In genomic region chr4:138789796-138790195, GRCh38 we compare ENCODE assay signal across 30 cellular contexts.
"Had no signal": no experiment of that assay in that cellular context is flagged by ENCODE, and none has a peak within 500 bp of the region (broad histone marks: within the 10 kb centered on the region; RNA-seq: fewer than 3 reads in every experiment).

No MANE protein-coding gene starts in this region.

- H3K36me3 Mint-ChIP-seq: activated naive CD4-positive, alpha-beta T cell treated with anti-CD3 and anti-CD28 coated beads, Interleukin-2, amount 50 U/mL, for 24 hours; mesothelial cell of epicardium; naive B cell; stimulated activated memory B cell treated with anti-CD40 and anti-IgM and Interleukin-4, amounts not matched to agents 10 μg/mL and 1 μg/mL and 100 μg/mL, for 72 hours; type B pancreatic cell had no signal

- H3K4me3 ChIP-seq: breast epithelium, esophagus squamous epithelium, pancreas, prostate gland, smooth muscle cell, vagina had no signal

- H3K9me3 Mint-ChIP-seq: activated CD8-positive, alpha-beta T cell treated with anti-CD3 and anti-CD28 coated beads for 36 hours; activated naive CD4-positive, alpha-beta T cell treated with anti-CD3 and anti-CD28 coated beads, Interleukin-2, amount 50 U/mL, for 24 hours; activated naive CD8-positive, alpha-beta T cell treated with anti-CD3 and anti-CD28 coated beads, Interleukin-2, amount 50 U/mL, for 24 hours; activated T-helper 17 cell treated with anti-CD3 and anti-CD28 coated beads, Interleukin-2, amount 50 U/mL, for 72 hours; dendritic cell treated with granulocyte-macrophage colony-stimulating factor and Interleukin-4, amounts not matched to agents 40 ng/mL and 50 ng/mL, for 4 days; mesothelial cell of epicardium; neural crest cell; stimulated activated memory B cell treated with anti-CD40 and anti-IgM and Interleukin-4, amounts not matched to agents 10 μg/mL and 1 μg/mL and 100 μg/mL, for 72 hours; stimulated activated naive CD8-positive, alpha-beta T cell treated with anti-CD3 and anti-CD28 coated beads, Interleukin-15, amount 100 ng/mL, for 72 hours; type B pancreatic cell had no signal

- H3K27me3 ChIP-seq: breast epithelium, esophagus squamous epithelium, pancreas, vagina had no signal

- H3K27me3 Mint-ChIP-seq: activated CD8-positive, alpha-beta T cell treated with anti-CD3 and anti-CD28 coated beads for 36 hours; activated naive CD4-positive, alpha-beta T cell treated with anti-CD3 and anti-CD28 coated beads, Interleukin-2, amount 50 U/mL, for 24 hours; activated naive CD8-positive, alpha-beta T cell treated with anti-CD3 and anti-CD28 coated beads, Interleukin-2, amount 50 U/mL, for 24 hours; activated T-helper 17 cell treated with anti-CD3 and anti-CD28 coated beads, Interleukin-2, amount 50 U/mL, for 72 hours; dendritic cell treated with granulocyte-macrophage colony-stimulating factor and Interleukin-4, amounts not matched to agents 40 ng/mL and 50 ng/mL, for 4 days; stimulated activated naive CD8-positive, alpha-beta T cell treated with anti-CD3 and anti-CD28 coated beads, Interleukin-15, amount 100 ng/mL, for 72 hours; type B pancreatic cell had no signal

- H3K4me3 Mint-ChIP-seq: activated CD8-positive, alpha-beta T cell treated with anti-CD3 and anti-CD28 coated beads for 36 hours; activated naive CD4-positive, alpha-beta T cell treated with anti-CD3 and anti-CD28 coated beads, Interleukin-2, amount 50 U/mL, for 24 hours; activated naive CD8-positive, alpha-beta T cell treated with anti-CD3 and anti-CD28 coated beads, Interleukin-2, amount 50 U/mL, for 24 hours; activated T-cell treated with anti-CD3 and anti-CD28 coated beads, Interleukin-2, amount 50 U/mL, for 4 hours; activated T-helper 17 cell treated with anti-CD3 and anti-CD28 coated beads, Interleukin-2, amount 50 U/mL, for 72 hours; dendritic cell treated with granulocyte-macrophage colony-stimulating factor and Interleukin-4, amounts not matched to agents 40 ng/mL and 50 ng/mL, for 4 days; mesothelial cell of epicardium; naive B cell; neural crest cell; stimulated activated memory B cell treated with anti-CD40 and anti-IgM and Interleukin-4, amounts not matched to agents 10 μg/mL and 1 μg/mL and 100 μg/mL, for 72 hours; stimulated activated naive CD8-positive, alpha-beta T cell treated with anti-CD3 and anti-CD28 coated beads, Interleukin-15, amount 100 ng/mL, for 72 hours; type B pancreatic cell had no signal

- DNase-seq: activated CD4-positive, alpha-beta T cell treated with anti-CD3 and anti-CD28 coated beads, Interleukin-2, amount 50 U/mL, for 1 hour; activated CD4-positive, CD25-positive, alpha-beta regulatory T cell treated with anti-CD3 and anti-CD28 coated beads, Interleukin-2, amount 50 U/mL, for 72 hours; activated CD8-positive, alpha-beta T cell treated with anti-CD3 and anti-CD28 coated beads for 36 hours; activated naive CD8-positive, alpha-beta T cell treated with anti-CD3 and anti-CD28 coated beads, Interleukin-2, amount 50 U/mL, for 24 hours; activated T-cell treated with anti-CD3 and anti-CD28 coated beads, Interleukin-2, amount 50 U/mL, for 4 hours; central memory CD4-positive, alpha-beta T cell; esophagus squamous epithelium; foreskin melanocyte; left cardiac atrium; mammary epithelial cell; naive B cell; nucleus accumbens; pancreas; stimulated activated CD4-positive, alpha-beta T cell treated with anti-CD3 and anti-CD28 coated beads, Interleukin-1b, Interleukin-23, amount 100 ng/mL, for 48 hours; stimulated activated CD4-positive, alpha-beta T cell treated with anti-CD3 and anti-CD28 coated beads, Interleukin-4, amount 100 ng/mL, for 4 hours; stimulated activated CD8-positive, alpha-beta memory T cell treated with anti-CD3 and anti-CD28 coated beads, Interleukin-4, amount 100 ng/mL, for 48 hours; stimulated activated naive CD8-positive, alpha-beta T cell treated with anti-CD3 and anti-CD28 coated beads, Interleukin-15, amount 100 ng/mL, for 72 hours; substantia nigra; WERI-Rb-1 had no signal

- ATAC-seq: activated CD8-positive, alpha-beta T cell treated with anti-CD3 and anti-CD28 coated beads for 36 hours; activated naive CD8-positive, alpha-beta T cell treated with anti-CD3 and anti-CD28 coated beads, Interleukin-2, amount 50 U/mL, for 24 hours; activated T-cell treated with anti-CD3 and anti-CD28 coated beads, Interleukin-2, amount 50 U/mL, for 4 hours; activated T-helper 17 cell treated with anti-CD3 and anti-CD28 coated beads, Interleukin-2, amount 50 U/mL, for 72 hours; left cardiac atrium; stimulated activated memory B cell treated with anti-CD40 and anti-IgM and Interleukin-4, amounts not matched to agents 10 μg/mL and 1 μg/mL and 100 μg/mL, for 72 hours; stimulated activated naive CD8-positive, alpha-beta T cell treated with anti-CD3 and anti-CD28 coated beads, Interleukin-15, amount 100 ng/mL, for 72 hours had no signal

- H3K36me3 ChIP-seq: breast epithelium, esophagus squamous epithelium, pancreas, prostate gland, vagina, WERI-Rb-1 had no signal

- H3K27ac Mint-ChIP-seq: activated CD8-positive, alpha-beta T cell treated with anti-CD3 and anti-CD28 coated beads for 36 hours; activated naive CD4-positive, alpha-beta T cell treated with anti-CD3 and anti-CD28 coated beads, Interleukin-2, amount 50 U/mL, for 24 hours; activated naive CD8-positive, alpha-beta T cell treated with anti-CD3 and anti-CD28 coated beads, Interleukin-2, amount 50 U/mL, for 24 hours; activated T-helper 17 cell treated with anti-CD3 and anti-CD28 coated beads, Interleukin-2, amount 50 U/mL, for 72 hours; dendritic cell treated with granulocyte-macrophage colony-stimulating factor and Interleukin-4, amounts not matched to agents 40 ng/mL and 50 ng/mL, for 4 days; mesothelial cell of epicardium; naive B cell; stimulated activated memory B cell treated with anti-CD40 and anti-IgM and Interleukin-4, amounts not matched to agents 10 μg/mL and 1 μg/mL and 100 μg/mL, for 72 hours; stimulated activated naive CD8-positive, alpha-beta T cell treated with anti-CD3 and anti-CD28 coated beads, Interleukin-15, amount 100 ng/mL, for 72 hours; type B pancreatic cell had no signal

- H3K4me1 Mint-ChIP-seq: activated naive CD4-positive, alpha-beta T cell treated with anti-CD3 and anti-CD28 coated beads, Interleukin-2, amount 50 U/mL, for 24 hours; activated naive CD8-positive, alpha-beta T cell treated with anti-CD3 and anti-CD28 coated beads, Interleukin-2, amount 50 U/mL, for 24 hours; activated T-helper 17 cell treated with anti-CD3 and anti-CD28 coated beads, Interleukin-2, amount 50 U/mL, for 72 hours; naive B cell; neural crest cell; stimulated activated memory B cell treated with anti-CD40 and anti-IgM and Interleukin-4, amounts not matched to agents 10 μg/mL and 1 μg/mL and 100 μg/mL, for 72 hours; stimulated activated naive CD8-positive, alpha-beta T cell treated with anti-CD3 and anti-CD28 coated beads, Interleukin-15, amount 100 ng/mL, for 72 hours had no signal
